Comparison of ENCODE assay signal across 9 cellular contexts in the genomic region with DNA sequence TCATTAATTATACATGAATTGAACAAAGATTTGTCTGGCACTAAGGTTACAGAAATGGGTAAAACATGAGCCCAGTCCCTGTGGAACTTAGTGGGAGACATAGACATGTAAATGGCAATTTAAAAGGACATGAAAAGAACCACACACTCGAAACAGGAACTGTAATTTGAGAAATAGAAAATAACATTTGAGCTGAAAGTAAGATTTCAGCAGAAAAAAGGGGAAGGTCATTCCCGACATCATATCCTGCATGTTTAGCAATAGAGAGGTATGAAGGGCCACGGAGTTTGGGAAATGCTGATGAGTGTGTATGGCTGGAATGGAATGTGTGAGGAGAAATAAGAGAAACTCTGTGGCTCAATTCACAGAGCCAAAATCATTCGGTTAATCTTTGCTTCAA.
DNase-seq lines count a peak whose midpoint lies in the region; TF ChIP-seq lines count a peak whose summit lies in the region.
"Had no signal": no experiment of that assay in that cellular context is flagged by ENCODE, and none has a peak within 500 bp of the region (broad histone marks: within the 10 kb centered on the region; RNA-seq: fewer than 3 reads in every experiment).

No MANE protein-coding gene starts in this region.

- no peak overlapping the region for H3K18ac ChIP-seq in H9 (ENCODE audit: insufficient read length, low read depth, low read length)

- H4K5ac ChIP-seq in H9 (ENCODE audit: insufficient read length, low read depth, low read length): no peak overlapping the region

- WGBS in liver: 77% methylated on average over 4 of the region's 4 CpGs
- WGBS in H9 (ENCODE audit: extremely low coverage, insufficient read length, low lambda C conversion rate): no CpG with 5 or more reads among the region's 4 CpGs

- H3K14ac ChIP-seq in H9 (ENCODE audit: insufficient read depth, low read length): no peak overlapping the region

- no peak overlapping the region for H2BK120ac ChIP-seq in H9 (ENCODE audit: low read depth, low read length, poor library complexity, severe bottlenecking)

- no peak overlapping the region for H3K4me3 Mint-ChIP-seq in H9
- H3K4me3 Mint-ChIP-seq in immature natural killer cell: no peak overlapping the region

- H3K36me3 ChIP-seq in liver (ENCODE audit: control insufficient read depth in 4 of 4, insufficient read depth in 3 of 4, low read depth in 1 of 4, low read length in 3 of 4): no peaks in the 10 kb centered on the region

- H3K56ac ChIP-seq in H9 (ENCODE audit: insufficient read length, low read depth, low read length): no peak overlapping the region

- no peak overlapping the region for H2BK20ac ChIP-seq in H9 (ENCODE audit: low read depth, low read length, poor library complexity, severe bottlenecking)

- no peak overlapping the region for H3T11ph ChIP-seq in H9 (ENCODE audit: low read length)

- H3K27me3 ChIP-seq in liver (ENCODE audit: control insufficient read depth in 4 of 4, insufficient read depth in 4 of 4, low read length in 3 of 4) (no peaks in the 10 kb centered on the region), H9 (ENCODE audit: insufficient read depth, low read length) (no peaks in the 10 kb centered on the region)

- H3K9me3 ChIP-seq in liver (ENCODE audit: control insufficient read depth in 4 of 4, low read length in 3 of 4) (no peaks in the 10 kb centered on the region), H9 (ENCODE audit: control insufficient read depth, low read depth, low read length) (no peaks in the 10 kb centered on the region)

- H3K4me2 ChIP-seq in H9 (ENCODE audit: insufficient read depth, insufficient read length, low read length): no peak overlapping the region

- no peaks in the 10 kb centered on the region for H3K79me2 ChIP-seq in H9 (ENCODE audit: insufficient read depth, low read length)

- TF ChIP-seq RAD21 in liver (IDR thresholded peaks at IDR 0.05): peak in 1 of 2 donors; percentile 20

- H3K36me3 Mint-ChIP-seq in H9 (ENCODE audit: insufficient read depth in 1 of 3, low read depth in 3 of 3) (no peaks in the 10 kb centered on the region), immature natural killer cell (no peaks in the 10 kb centered on the region)

- no peak overlapping the region; a peak in 1 of 7 replicates for H3K27ac Mint-ChIP-seq in H9
- H3K27ac Mint-ChIP-seq in immature natural killer cell: no peak overlapping the region

- no peaks in the 10 kb centered on the region for H4K20me1 ChIP-seq in H9 (ENCODE audit: control insufficient read depth, insufficient read depth, insufficient read length)

- no peak overlapping the region for H2AFZ ChIP-seq in H9 (ENCODE audit: low read length)

- DNase-seq in GM03348 (ENCODE audit: low spot score): peak; percentile 71
- DNase-seq in HCEC 1CT: peak; percentile 89
- DNase-seq in RPMI7951 (ENCODE audit: low read depth): peak; percentile 56
- DNase-seq in H9: no peak
- no peak for DNase-seq in dermis blood vessel endothelial cell
- DNase-seq in NCI-H345 treated with DMSO at 0.1 percent for 48 hours (lab: John Stamatoyannopoulos, UW; ENCODE audit: unreplicated experiment): no peak
- no peak for DNase-seq in immature natural killer cell
- DNase-seq: NCI-H146 had no signal

- no peak for TF ChIP-seq CTCF in liver (IDR thresholded peaks at IDR 0.05; ENCODE audit: low read depth, low read length, missing input control)
- TF ChIP-seq CTCF in H9 (conservative IDR thresholded peaks at IDR 0.05): no peak

- no peak overlapping the region for H4K91ac ChIP-seq in H9 (ENCODE audit: insufficient read length, low read depth, low read length)

- no peak overlapping the region for H2AK5ac ChIP-seq in H9 (ENCODE audit: insufficient read length, low read length)

- no peak overlapping the region for H3K23ac ChIP-seq in H9 (ENCODE audit: insufficient read length, low read depth, low read length)

- H3K4me1 ChIP-seq in liver (ENCODE audit: control insufficient read depth in 4 of 4, insufficient read depth in 4 of 4, low read length in 3 of 4) (peaks cover 0 to 4% (median 0%) of the 10 kb centered on the region in 4 donors), H9 (ENCODE audit: insufficient read depth, low read length) (no peaks in the 10 kb centered on the region)

- H3K4me1 Mint-ChIP-seq in H9 (peaks cover 8 to 11% of the 10 kb centered on the region in 2 experiments), immature natural killer cell (no peaks in the 10 kb centered on the region)

- H3K9ac ChIP-seq in liver (ENCODE audit: low read depth in 1 of 2, low read length in 2 of 2) (no peak overlapping the region), H9 (ENCODE audit: extremely low read depth, insufficient read length, low read length) (no peak overlapping the region)

- H2BK15ac ChIP-seq in H9 (ENCODE audit: low read depth, low read length): no peak overlapping the region

- no peak overlapping the region for H2BK5ac ChIP-seq in H9 (ENCODE audit: insufficient read length, low read length)

- H3K27ac ChIP-seq in liver (ENCODE audit: low read depth in 1 of 2, low read length in 2 of 2) (no peak overlapping the region), H9 (ENCODE audit: insufficient read length, low read depth, low read length) (no peak overlapping the region)

- no peak overlapping the region for H3K4ac ChIP-seq in H9 (ENCODE audit: low read depth, low read length)

- no peak overlapping the region for H3K4me3 ChIP-seq in liver (ENCODE audit: low read depth in 1 of 3, low read length in 3 of 3)

- H3K23me2 ChIP-seq in H9 (ENCODE audit: insufficient read length, low read depth, low read length, poor library complexity, severe bottlenecking): no peaks in the 10 kb centered on the region

- H3K9me3 Mint-ChIP-seq in H9: no peaks in the 10 kb centered on the region
- H3K9me3 Mint-ChIP-seq in immature natural killer cell: no peaks in the 10 kb centered on the region

- no peaks in the 10 kb centered on the region; the same call in none of the 2 replicates for H3K27me3 Mint-ChIP-seq in H9 (ENCODE audit: low read depth)
- H3K27me3 Mint-ChIP-seq in immature natural killer cell (ENCODE audit: low read depth in 3 of 3): peaks cover 0 to 9% (median 0%) of the 10 kb centered on the region in 3 donors

- no peak overlapping the region for H2BK12ac ChIP-seq in H9 (ENCODE audit: insufficient read length, low read depth, low read length)

- H3K79me1 ChIP-seq in H9 (ENCODE audit: insufficient read depth, low read depth, low read length, poor library complexity, severe bottlenecking): no peaks in the 10 kb centered on the region

- H4K8ac ChIP-seq in H9 (replicated peaks; ENCODE audit: insufficient read length, low read depth, low read length): no peak overlapping the region

TF ChIP-seq in liver, 16 proteins besides CTCF, POLR2A, EP300 and RAD21:
- TF ChIP-seq, protein P1, sequence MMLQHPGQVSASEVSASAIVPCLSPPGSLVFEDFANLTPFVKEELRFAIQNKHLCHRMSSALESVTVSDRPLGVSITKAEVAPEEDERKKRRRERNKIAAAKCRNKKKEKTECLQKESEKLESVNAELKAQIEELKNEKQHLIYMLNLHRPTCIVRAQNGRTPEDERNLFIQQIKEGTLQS (IDR thresholded peaks at IDR 0.05): no peak
- TF ChIP-seq, protein P2, sequence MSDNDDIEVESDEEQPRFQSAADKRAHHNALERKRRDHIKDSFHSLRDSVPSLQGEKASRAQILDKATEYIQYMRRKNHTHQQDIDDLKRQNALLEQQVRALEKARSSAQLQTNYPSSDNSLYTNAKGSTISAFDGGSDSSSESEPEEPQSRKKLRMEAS (IDR thresholded peaks at IDR 0.05): peak; percentile 9
- TF ChIP-seq SP1 (IDR thresholded peaks at IDR 0.05) (no peak), JUND (IDR thresholded peaks at IDR 0.05) (peak in 1 of 2 donors; percentile 18), NR2F2 (IDR thresholded peaks at IDR 0.05) (no peak)
TF ChIP-seq in liver: peak in this region for 2.

Comparison
In these comparisons a context has a peak if more than half of its experiments do, and no peak if none do; other contexts are left out.
1. DNase-seq: peak in GM03348 (single experiment), HCEC 1CT (single experiment) and RPMI7951 (single experiment); none in H9 (single experiment), dermis blood vessel endothelial cell (single experiment), NCI-H345 treated with DMSO at 0.1 percent for 48 hours (single experiment) and immature natural killer cell (0 of 3).